In the genomic region with DNA sequence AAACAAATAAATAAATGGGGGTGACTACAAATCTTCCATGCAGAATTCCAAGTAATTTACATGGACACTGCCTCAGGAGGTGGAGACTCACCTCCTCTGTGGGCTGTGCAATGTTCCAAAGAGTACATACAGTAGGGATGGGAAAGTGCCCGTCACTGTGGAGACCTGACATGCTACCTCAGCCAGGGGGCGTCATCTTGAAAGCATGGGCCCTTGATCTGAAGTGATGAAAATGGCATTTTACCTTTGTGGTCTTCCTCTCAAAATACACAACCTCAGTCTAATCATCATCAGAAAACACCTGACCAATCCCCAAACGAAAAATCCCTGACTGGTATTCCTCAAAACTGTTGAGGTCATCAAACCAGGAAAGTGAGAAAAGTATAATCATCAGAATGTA, we compare ENCODE assay signal across 9 cellular contexts. TPM values are rescaled to one million over a fixed set of nuclear protein-coding genes. Genes with fewer than 3 reads are reported as not detected.
DNase-seq lines count a peak whose midpoint lies in the region; ATAC-seq and TF ChIP-seq lines count a peak whose summit lies in the region.
"Had no signal": no experiment of that assay in that cellular context is flagged by ENCODE, and none has a peak within 500 bp of the region (broad histone marks: within the 10 kb centered on the region; RNA-seq: fewer than 3 reads in every experiment).

No MANE protein-coding gene starts in this region.

- H3K4me2 ChIP-seq in GM23338 (no peak overlapping the region), hepatocyte (no peak overlapping the region)

- no peaks in the 10 kb centered on the region for H3K4me1 Mint-ChIP-seq in GM23338

- H3K36me3 ChIP-seq in GM23338 (ENCODE audit: insufficient read depth) (no peaks in the 10 kb centered on the region; the same call in 1 of the 2 replicates), hepatocyte (replicated peaks; ENCODE audit: insufficient read depth, low read depth) (no peaks in the 10 kb centered on the region)
- no peaks in the 10 kb centered on the region for H3K36me3 ChIP-seq in effector memory CD4-positive, alpha-beta T cell (ENCODE audit: control insufficient read depth, insufficient read depth, low read length)

- no peaks in the 10 kb centered on the region for H3K9me3 ChIP-seq in hepatocyte (ENCODE audit: low read depth)
- H3K9me3 ChIP-seq in effector memory CD4-positive, alpha-beta T cell (ENCODE audit: control insufficient read depth, low read length), result no peaks in the 10 kb centered on the region

- H3K36me3 Mint-ChIP-seq in GM23338 (ENCODE audit: low read depth), result peaks cover 9% of the 10 kb centered on the region; the same call in 1 of the 3 replicates

- H3K4me3 ChIP-seq in GM23338 (no peak overlapping the region), hepatocyte (no peak overlapping the region)
- H3K4me3 ChIP-seq in effector memory CD4-positive, alpha-beta T cell (ENCODE audit: insufficient read depth, low read depth, low read length, poor library complexity, severe bottlenecking), result no peak overlapping the region

- H3K27ac Mint-ChIP-seq in GM23338, result peak overlapping the region; percentile 25; the same call in 1 of the 2 replicates

- 36% methylated on average over 3 of the region's 3 CpGs for WGBS in hepatocyte (ENCODE audit: low lambda C conversion rate, missing lambda C conversion rate)

- H3K27ac ChIP-seq in GM23338 (ENCODE audit: low read depth) (no peak overlapping the region), hepatocyte (no peak overlapping the region)
- H3K27ac ChIP-seq in effector memory CD4-positive, alpha-beta T cell (ENCODE audit: insufficient read depth, low read length, poor library complexity, severe bottlenecking), result no peak overlapping the region

- H3K79me2 ChIP-seq in GM23338 (replicated peaks; ENCODE audit: insufficient read depth) (no peaks in the 10 kb centered on the region), hepatocyte (no peaks in the 10 kb centered on the region)

- TF ChIP-seq CTCF in GM23338 (conservative IDR thresholded peaks at IDR 0.05; ENCODE audit: low read depth in 2 of 2), result peak; percentile 77 to 92
- peak; percentile 26 for TF ChIP-seq CTCF in hepatocyte (IDR thresholded peaks at IDR 0.05; ENCODE audit: poor library complexity)

- H3K9me3 Mint-ChIP-seq in GM23338, result no peaks in the 10 kb centered on the region
- H3K9me3 Mint-ChIP-seq: T-helper 1 cell treated with Interleukin-12 subunit alpha and Interleukin-12 subunit beta and Interleukin-4 antibody, amounts not matched to agents 30 μg/mL and 1 μg/mL, for 36 hours had no signal

- no peak overlapping the region for H3K4me3 Mint-ChIP-seq in GM23338
- H3K4me3 Mint-ChIP-seq: T-helper 1 cell treated with Interleukin-12 subunit alpha and Interleukin-12 subunit beta and Interleukin-4 antibody, amounts not matched to agents 30 μg/mL and 1 μg/mL, for 36 hours had no signal

- H3F3A ChIP-seq in GM23338 (replicated peaks; ENCODE audit: low read depth), result peaks cover 21% of the 10 kb centered on the region; the same call in 1 of the 2 replicates

- no peak overlapping the region for H2AFZ ChIP-seq in GM23338
- no peak overlapping the region for H2AFZ ChIP-seq in hepatocyte

- H3K4me1 ChIP-seq in GM23338 (ENCODE audit: insufficient read depth) (no peaks in the 10 kb centered on the region; the same call in 1 of the 2 replicates), hepatocyte (ENCODE audit: insufficient read depth) (no peaks in the 10 kb centered on the region)
- no peaks in the 10 kb centered on the region for H3K4me1 ChIP-seq in effector memory CD4-positive, alpha-beta T cell (ENCODE audit: control insufficient read depth, insufficient read depth, low read length, poor library complexity, severe bottlenecking)

- peaks cover 9% of the 10 kb centered on the region; the same call in 1 of the 2 replicates for H4K20me1 ChIP-seq in GM23338 (replicated peaks; ENCODE audit: insufficient read depth)
- H4K20me1 ChIP-seq in hepatocyte (ENCODE audit: insufficient read depth, poor library complexity, severe bottlenecking), result no peaks in the 10 kb centered on the region

- ATAC-seq in GM23338 (peak; percentile 89), GM21515 (IDR thresholded peaks at IDR 0.05; ENCODE audit: unreplicated experiment) (no peak)

- no peaks in the 10 kb centered on the region for H3K9me2 ChIP-seq in GM23338 (ENCODE audit: insufficient read depth)
- H3K9me2 ChIP-seq in hepatocyte (replicated peaks; ENCODE audit: insufficient read depth), result no peaks in the 10 kb centered on the region

- H3K27me3 ChIP-seq in GM23338 (ENCODE audit: insufficient read depth), result no peaks in the 10 kb centered on the region
- no peaks in the 10 kb centered on the region for H3K27me3 ChIP-seq in hepatocyte
- no peaks in the 10 kb centered on the region for H3K27me3 ChIP-seq in effector memory CD4-positive, alpha-beta T cell (replicated peaks; ENCODE audit: control insufficient read depth, insufficient read depth, low read length, poor library complexity, severe bottlenecking)

- H3K27me3 Mint-ChIP-seq in GM23338 (ENCODE audit: insufficient read depth, low read depth, poor library complexity), result peaks cover 10% of the 10 kb centered on the region

- DNase-seq in D341Med (ENCODE audit: low spot score) (peak; percentile 76), GM23338 (ENCODE audit: low spot score) (peak; percentile 87), T-helper 9 cell (peak; percentile 13), hepatocyte (ENCODE audit: low spot score) (no peak), A172 (ENCODE audit: low spot score) (no peak), inferior parietal cortex (ENCODE audit: extremely low spot score) (no peak)
- no peak for DNase-seq in effector memory CD4-positive, alpha-beta T cell

TF ChIP-seq in GM23338, 12 proteins besides CTCF, POLR2A, EP300 and RAD21:
- TF ChIP-seq NANOG (IDR thresholded peaks at IDR 0.05; ENCODE audit: borderline replicate concordance) (no peak), POLR2AphosphoS5 (IDR thresholded peaks at IDR 0.05; ENCODE audit: low read depth) (no peak)

RNA-seq across cellular contexts. Expression of a gene that starts 48.4 kb away (rescaled TPM):
- total RNA-seq in GM23338 (2014; rRNA removed; shearing (Covaris generic)), result 92.7 and 99.3 TPM in 2 replicates
- polyA plus RNA-seq in GM23338 (2016; fragmentation: Nextera tagmentation; extraction: Ambion mirVana) (59.0 and 71.0 TPM in 2 replicates), hepatocyte (22.5 and 28.3 TPM in 2 replicates)
- 34.8 and 35.7 TPM in 2 replicates for total RNA-seq in hepatocyte
- total RNA-seq in A172 (2014; rRNA removed; shearing (Covaris generic)), result 81.1 and 103 TPM in 2 replicates

Comparison
In these comparisons a context has a peak if more than half of its experiments do, and no peak if none do; other contexts are left out.
1. DNase-seq: peak in D341Med (single experiment), GM23338 (single experiment) and T-helper 9 cell (single experiment); none in hepatocyte (single experiment), A172 (single experiment), effector memory CD4-positive, alpha-beta T cell (0 of 3) and inferior parietal cortex (single experiment).